10 cellular contexts compared by ENCODE assay signal in genomic region chr14:73567365-73567764, GRCh38. TPM values are rescaled to one million over a fixed set of nuclear protein-coding genes. Genes with fewer than 3 reads are reported as not detected.
A peak's percentile ranks its signal among the peaks of the same experiment; 100 is the strongest.
DNase-seq lines count a peak whose midpoint lies in the region; ATAC-seq and TF ChIP-seq lines count a peak whose summit lies in the region.
"Had no signal": no experiment of that assay in that cellular context is flagged by ENCODE, and none has a peak within 500 bp of the region (broad histone marks: within the 10 kb centered on the region; RNA-seq: fewer than 3 reads in every experiment).

No MANE protein-coding gene starts in this region.

- ATAC-seq in activated CD8-positive, alpha-beta memory T cell treated with anti-CD3 and anti-CD28 coated beads, Interleukin-2, amount 10 ng/mL, durations not matched to agents 7 days and 5 days: no peak
- ATAC-seq in left lung (no peak), GM21367 (IDR thresholded peaks at IDR 0.05; ENCODE audit: unreplicated experiment) (no peak)
- ATAC-seq: body of pancreas, left cardiac atrium had no signal

- peaks cover 19% of the 10 kb centered on the region for H3K36me3 Mint-ChIP-seq in activated CD8-positive, alpha-beta memory T cell treated with anti-CD3 and anti-CD28 coated beads, Interleukin-2, amount 10 ng/mL, durations not matched to agents 7 days and 5 days
- H3K36me3 Mint-ChIP-seq in activated naive CD8-positive, alpha-beta T cell treated with anti-CD3 and anti-CD28 coated beads for 36 hours: peaks cover 43% of the 10 kb centered on the region

- DNase-seq in activated CD8-positive, alpha-beta memory T cell treated with anti-CD3 and anti-CD28 coated beads, Interleukin-2, amount 10 ng/mL, durations not matched to agents 7 days and 5 days: no peak
- no peak for DNase-seq in activated CD8-positive, alpha-beta memory T cell treated with anti-CD3 and anti-CD28 coated beads, Interleukin-2, amount 50 U/mL, for 4 hours
- DNase-seq in activated naive CD8-positive, alpha-beta T cell treated with anti-CD3 and anti-CD28 coated beads for 36 hours: no peak
- DNase-seq in left lung: no peak
- DNase-seq in HUDEP-2 (lab: John Stamatoyannopoulos, UW; ENCODE audit: unreplicated experiment in 76 of 76): no peak
- DNase-seq in HPDE6-E6E7 (ENCODE audit: extremely low spot score): no peak
- DNase-seq: body of pancreas, left cardiac atrium had no signal

- H3K4me1 Mint-ChIP-seq in activated CD8-positive, alpha-beta memory T cell treated with anti-CD3 and anti-CD28 coated beads, Interleukin-2, amount 10 ng/mL, durations not matched to agents 7 days and 5 days: peaks cover 35% of the 10 kb centered on the region
- H3K4me1 Mint-ChIP-seq in activated naive CD8-positive, alpha-beta T cell treated with anti-CD3 and anti-CD28 coated beads for 36 hours: peaks cover 37% of the 10 kb centered on the region

- peak overlapping the region; percentile 88 to 95 for H3K9ac ChIP-seq in stomach smooth muscle (ENCODE audit: low read length in 2 of 2)

- CTCF ChIA-PET in activated CD8-positive, alpha-beta memory T cell treated with anti-CD3 and anti-CD28 coated beads, Interleukin-2, amount 10 ng/mL, durations not matched to agents 7 days and 5 days (lab: Charles Lee): interaction anchor here (0.9 to 6.2 kb wide), 4 partner anchors 29 to 66 kb away, joined by 3 to 55 read pairs (median 20); partner anchors contain the start of gene ACOT1

- H3K27me3 Mint-ChIP-seq in activated CD8-positive, alpha-beta memory T cell treated with anti-CD3 and anti-CD28 coated beads, Interleukin-2, amount 10 ng/mL, durations not matched to agents 7 days and 5 days: no peaks in the 10 kb centered on the region
- no peaks in the 10 kb centered on the region for H3K27me3 Mint-ChIP-seq in activated naive CD8-positive, alpha-beta T cell treated with anti-CD3 and anti-CD28 coated beads for 36 hours

- H3K4me3 Mint-ChIP-seq in activated CD8-positive, alpha-beta memory T cell treated with anti-CD3 and anti-CD28 coated beads, Interleukin-2, amount 10 ng/mL, durations not matched to agents 7 days and 5 days: peak overlapping the region; percentile 83
- peak overlapping the region; percentile 91 for H3K4me3 Mint-ChIP-seq in activated naive CD8-positive, alpha-beta T cell treated with anti-CD3 and anti-CD28 coated beads for 36 hours

- H3K4me3 ChIP-seq in left lung (peak overlapping the region in 1 of 2 donors; percentile 63), stomach smooth muscle (ENCODE audit: low read length in 2 of 2) (peak overlapping the region; percentile 74 to 85)
- H3K4me3 ChIP-seq: body of pancreas had no signal

- H3K4me1 ChIP-seq in left lung: peaks cover 4 to 41% of the 10 kb centered on the region in 2 donors
- H3K4me1 ChIP-seq in stomach smooth muscle (ENCODE audit: control insufficient read depth, insufficient read depth, low read length): peaks cover 12% of the 10 kb centered on the region

- peaks cover 0 to 8% of the 10 kb centered on the region in 2 donors for H3K9me3 ChIP-seq in left lung
- no peaks in the 10 kb centered on the region for H3K9me3 ChIP-seq in stomach smooth muscle (ENCODE audit: control insufficient read depth in 2 of 2, low read length in 2 of 2)

- H3K27ac Mint-ChIP-seq in activated CD8-positive, alpha-beta memory T cell treated with anti-CD3 and anti-CD28 coated beads, Interleukin-2, amount 10 ng/mL, durations not matched to agents 7 days and 5 days: peak overlapping the region; percentile 97
- peak overlapping the region; percentile 98 for H3K27ac Mint-ChIP-seq in activated naive CD8-positive, alpha-beta T cell treated with anti-CD3 and anti-CD28 coated beads for 36 hours

- H3K27ac ChIP-seq in left lung (peak overlapping the region; percentile 87 to 93), stomach smooth muscle (ENCODE audit: low read length) (peak overlapping the region; percentile 99)
- H3K27ac ChIP-seq: body of pancreas had no signal

- H3K36me3 ChIP-seq in left lung (no peaks in the 10 kb centered on the region), stomach smooth muscle (ENCODE audit: control insufficient read depth in 2 of 2, insufficient read depth in 2 of 2, low read length in 2 of 2) (no peaks in the 10 kb centered on the region)

- H3K27me3 ChIP-seq in left lung: no peaks in the 10 kb centered on the region
- H3K27me3 ChIP-seq in stomach smooth muscle (ENCODE audit: control insufficient read depth in 1 of 2, insufficient read depth in 2 of 2, low read length in 2 of 2): no peaks in the 10 kb centered on the region
- H3K27me3 ChIP-seq: body of pancreas had no signal

- peaks cover 2% of the 10 kb centered on the region for H3K9me3 Mint-ChIP-seq in activated CD8-positive, alpha-beta memory T cell treated with anti-CD3 and anti-CD28 coated beads, Interleukin-2, amount 10 ng/mL, durations not matched to agents 7 days and 5 days (ENCODE audit: low read depth)
- peaks cover 7% of the 10 kb centered on the region for H3K9me3 Mint-ChIP-seq in activated naive CD8-positive, alpha-beta T cell treated with anti-CD3 and anti-CD28 coated beads for 36 hours

- TF ChIP-seq CTCF in left lung (IDR thresholded peaks at IDR 0.05): no peak

- intact Hi-C loops in left lung (cut with DNase I): no loop called here

RNA-seq across cellular contexts. Expression of gene ACOT2, which starts 1.6 kb away (rescaled TPM):
- 10 to 100 TPM; 15.6 to 23.8 TPM for total RNA-seq in activated CD8-positive, alpha-beta memory T cell treated with anti-CD3 and anti-CD28 coated beads, Interleukin-2, amount 10 ng/mL, durations not matched to agents 7 days and 5 days
- 10 to 100 TPM; 13.2 to 13.8 TPM for total RNA-seq in activated naive CD8-positive, alpha-beta T cell treated with anti-CD3 and anti-CD28 coated beads for 36 hours
- total RNA-seq in left lung: 10 to 100 TPM; 32.5 to 44.5 TPM

RNA-seq across cellular contexts. Expression of gene HEATR4, which starts 8.6 kb away (rescaled TPM):
- not detected for total RNA-seq in activated CD8-positive, alpha-beta memory T cell treated with anti-CD3 and anti-CD28 coated beads, Interleukin-2, amount 10 ng/mL, durations not matched to agents 7 days and 5 days
- total RNA-seq in activated naive CD8-positive, alpha-beta T cell treated with anti-CD3 and anti-CD28 coated beads for 36 hours: not detected
- total RNA-seq in left lung: under 1 TPM; 0.41 to 0.63 TPM

RNA-seq across cellular contexts. Expression of gene ACOT4, which starts 24.3 kb away (rescaled TPM):
- total RNA-seq in activated CD8-positive, alpha-beta memory T cell treated with anti-CD3 and anti-CD28 coated beads, Interleukin-2, amount 10 ng/mL, durations not matched to agents 7 days and 5 days: 1 to 10 TPM; 1.5 to 2.1 TPM
- total RNA-seq in activated naive CD8-positive, alpha-beta T cell treated with anti-CD3 and anti-CD28 coated beads for 36 hours: 1 to 10 TPM; 2.0 to 2.4 TPM
- total RNA-seq in left lung: 1 to 10 TPM; 2.7 to 4.8 TPM

RNA-seq across cellular contexts. Expression of gene ACOT1, which starts 30.4 kb away (rescaled TPM):
- total RNA-seq in activated CD8-positive, alpha-beta memory T cell treated with anti-CD3 and anti-CD28 coated beads, Interleukin-2, amount 10 ng/mL, durations not matched to agents 7 days and 5 days: 1 to 10 TPM; 2.5 to 4.3 TPM
- 1 to 10 TPM; 1.4 to 1.5 TPM for total RNA-seq in activated naive CD8-positive, alpha-beta T cell treated with anti-CD3 and anti-CD28 coated beads for 36 hours
- total RNA-seq in left lung: 10 to 100 TPM; 11.5 to 13.6 TPM

RNA-seq across cellular contexts. Expression of gene ACOT6, which starts 45.0 kb away (rescaled TPM):
- total RNA-seq in activated CD8-positive, alpha-beta memory T cell treated with anti-CD3 and anti-CD28 coated beads, Interleukin-2, amount 10 ng/mL, durations not matched to agents 7 days and 5 days: not detected
- not detected for total RNA-seq in activated naive CD8-positive, alpha-beta T cell treated with anti-CD3 and anti-CD28 coated beads for 36 hours
- total RNA-seq in left lung: not detected
- total RNA-seq: body of pancreas, left cardiac atrium had no signal
